Comparison of ENCODE assay signal across 28 cellular contexts in genomic region chr14:25052921-25053320, GRCh38. TPM values are rescaled to one million over a fixed set of nuclear protein-coding genes. Genes with fewer than 3 reads are reported as not detected.
DNase-seq lines count a peak whose midpoint lies in the region; ATAC-seq, FAIRE-seq and TF ChIP-seq lines count a peak whose summit lies in the region.
"Had no signal": no experiment of that assay in that cellular context is flagged by ENCODE, and none has a peak within 500 bp of the region (broad histone marks: within the 10 kb centered on the region; RNA-seq: fewer than 3 reads in every experiment).

No MANE protein-coding gene starts in this region.

- FAIRE-seq in H1 (lab: Jason Lieb, UNC) = peak; percentile 7
- FAIRE-seq: A204.1, GM12878, GM12892, GM18507 had no signal

- 0 out of 2 replicates have a peak, but pooled peaks cover 5% of the 10 kb centered on the region for H4K20me1 ChIP-seq in GM23338 (replicated peaks; ENCODE audit: insufficient read depth)
- H4K20me1 ChIP-seq in H1 (replicated peaks in 1 of 2; ENCODE audit: control insufficient read depth in 1 of 2, insufficient read depth in 2 of 2, low read length in 2 of 2) = no peaks in the 10 kb centered on the region
- H4K20me1 ChIP-seq: BLaER1 had no signal

- no peaks in the 10 kb centered on the region for H3F3A ChIP-seq in GM23338 (replicated peaks; ENCODE audit: low read depth)

- H3K36me3 ChIP-seq in GM23338 (ENCODE audit: insufficient read depth) (no peaks in the 10 kb centered on the region; the same call in 1 of the 2 replicates), H1 (ENCODE audit: control insufficient read depth in 2 of 4, insufficient read depth in 4 of 4, low read length in 3 of 4) (no peaks in the 10 kb centered on the region), transverse colon (no peaks in the 10 kb centered on the region), trophoblast cell (ENCODE audit: control insufficient read depth in 1 of 2, insufficient read depth in 2 of 2, low read length in 2 of 2) (no peaks in the 10 kb centered on the region), spleen (no peaks in the 10 kb centered on the region)
- H3K36me3 ChIP-seq: BE2C, BLaER1 had no signal

- no peak overlapping the region for H4K12ac ChIP-seq in trophoblast cell (ENCODE audit: low read depth, low read length)

- H3K27me3 Mint-ChIP-seq in GM23338 (ENCODE audit: insufficient read depth, low read depth, poor library complexity) = peaks cover 28% of the 10 kb centered on the region

- H3K23ac ChIP-seq in H1 (ENCODE audit: insufficient read length) (no peak overlapping the region), trophoblast cell (ENCODE audit: low read length) (no peak overlapping the region)

- no peak overlapping the region for H3K9ac ChIP-seq in H1 (replicated peaks in 1 of 4; ENCODE audit: extremely low read depth in 1 of 4, low read depth in 3 of 4, low read length in 3 of 4)
- no peak overlapping the region for H3K9ac ChIP-seq in trophoblast cell (ENCODE audit: low read length)
- H3K9ac ChIP-seq: BLaER1 had no signal

- H3K56ac ChIP-seq in H1 (replicated peaks; ENCODE audit: insufficient read length, low read depth, low read length) = no peak overlapping the region

- intact Hi-C loops in transverse colon (cut with DNase I; ENCODE audit: low total_unique reads) (no loop called here), right cardiac atrium (cut with DNase I) (no loop called here), spleen (cut with DNase I; ENCODE audit: low total_unique reads) (no loop called here)

- peaks cover 41% of the 10 kb centered on the region for H3K4me1 Mint-ChIP-seq in GM23338

- H3K79me1 ChIP-seq in H1 (ENCODE audit: low read depth, low read length) (no peaks in the 10 kb centered on the region), trophoblast cell (ENCODE audit: low read length) (no peaks in the 10 kb centered on the region)

- H3K9me2 ChIP-seq in GM23338 (ENCODE audit: insufficient read depth) = no peaks in the 10 kb centered on the region

- H2AFZ ChIP-seq in GM23338 (no peak overlapping the region), H1 (ENCODE audit: low read length) (no peak overlapping the region), trophoblast cell (ENCODE audit: insufficient read depth, low read length, poor library complexity) (no peak overlapping the region)

- H2BK5ac ChIP-seq in H1 (ENCODE audit: low read depth, low read length) (no peak overlapping the region), trophoblast cell (ENCODE audit: low read depth, low read length, poor library complexity) (no peak overlapping the region)

- no peaks in the 10 kb centered on the region; the same call in 2 of the 3 replicates for H3K36me3 Mint-ChIP-seq in GM23338 (ENCODE audit: low read depth)
- H3K36me3 Mint-ChIP-seq: CD4-positive, alpha-beta memory T cell; CD4-positive, CD25-positive, alpha-beta regulatory T cell; CD8-positive, alpha-beta memory T cell had no signal

- TF ChIP-seq CTCF in GM23338 (conservative IDR thresholded peaks at IDR 0.05; ENCODE audit: low read depth in 2 of 2) = no peak
- TF ChIP-seq CTCF in VCaP (conservative IDR thresholded peaks at IDR 0.05) = no peak
- no peak for TF ChIP-seq CTCF in H1 (IDR thresholded peaks at IDR 0.05; ENCODE audit: control extremely low read depth in 1 of 3, insufficient read depth in 1 of 3, low read depth in 1 of 3, low read length in 3 of 3)
- no peak for TF ChIP-seq CTCF in transverse colon (IDR thresholded peaks at IDR 0.05)
- TF ChIP-seq CTCF in spleen (IDR thresholded peaks at IDR 0.05 in 8 of 11, conservative IDR thresholded peaks at IDR 0.05 in 3 of 11) = no peak

- no peak overlapping the region for H3K4ac ChIP-seq in H1 (replicated peaks; ENCODE audit: insufficient read length, low read depth, low read length)
- no peak overlapping the region for H3K4ac ChIP-seq in trophoblast cell (ENCODE audit: low read depth, low read length)

- no peaks in the 10 kb centered on the region for H3K9me3 ChIP-seq in H1 (ENCODE audit: insufficient read depth in 2 of 2, low read depth in 1 of 2, low read length in 1 of 2)
- H3K9me3 ChIP-seq in transverse colon = no peaks in the 10 kb centered on the region
- H3K9me3 ChIP-seq in right cardiac atrium (ENCODE audit: control insufficient read depth, low read length) = no peaks in the 10 kb centered on the region
- peaks cover 3% of the 10 kb centered on the region for H3K9me3 ChIP-seq in trophoblast cell (ENCODE audit: insufficient read depth, low read depth, low read length)
- no peaks in the 10 kb centered on the region for H3K9me3 ChIP-seq in spleen
- H3K9me3 ChIP-seq: BE2C had no signal

- H3K79me2 ChIP-seq in GM23338 (replicated peaks; ENCODE audit: insufficient read depth) (0 out of 2 replicates have a peak, but pooled peaks cover 10% of the 10 kb centered on the region), H1 (ENCODE audit: control insufficient read depth in 1 of 2, insufficient read depth in 2 of 2, low read length in 2 of 2) (no peaks in the 10 kb centered on the region), trophoblast cell (ENCODE audit: control insufficient read depth, insufficient read depth, low read length, poor library complexity) (no peaks in the 10 kb centered on the region)

- peak overlapping the region; percentile 21 for H3K4me3 ChIP-seq in GM23338
- no peak overlapping the region for H3K4me3 ChIP-seq in H1 (ENCODE audit: extremely low read depth in 1 of 4, insufficient read depth in 2 of 4, low read depth in 3 of 4, low read length in 4 of 4)
- H3K4me3 ChIP-seq in transverse colon = no peak overlapping the region
- no peak overlapping the region for H3K4me3 ChIP-seq in right cardiac atrium (ENCODE audit: low read length)
- H3K4me3 ChIP-seq in trophoblast cell (ENCODE audit: low read depth, low read length) = no peak overlapping the region
- no peak overlapping the region for H3K4me3 ChIP-seq in spleen
- H3K4me3 ChIP-seq: BLaER1, GM12878 had no signal

- in situ Hi-C loops in transverse colon (cut with MboI; ENCODE audit: low pct_ligation_motif_present in 1 of 4, low pct_unique_long_range_greater_than_20kb in 1 of 4, low sequenced_read_pairs in 3 of 4) = no loop called here

- H3K4me2 ChIP-seq in GM23338 = peak overlapping the region; percentile 93
- H3K4me2 ChIP-seq in H1 (ENCODE audit: insufficient read depth in 1 of 2, low read depth in 2 of 2, low read length in 2 of 2) = no peak overlapping the region; a peak in 1 of 4 replicates
- no peak overlapping the region for H3K4me2 ChIP-seq in trophoblast cell (ENCODE audit: low read length)
- H3K4me2 ChIP-seq: BLaER1 had no signal

- TF ChIP-seq POLR2A in H1 (IDR thresholded peaks at IDR 0.05; ENCODE audit: control extremely low read depth in 1 of 2, low read depth in 2 of 2, low read length in 2 of 2) (no peak), transverse colon (IDR thresholded peaks at IDR 0.05) (no peak), spleen (IDR thresholded peaks at IDR 0.05) (no peak)

- H3K18ac ChIP-seq in H1 (ENCODE audit: extremely low read depth, low read length) (no peak overlapping the region), trophoblast cell (ENCODE audit: low read length) (no peak overlapping the region)

- H4K8ac ChIP-seq in H1 (ENCODE audit: extremely low read depth, insufficient read depth, low read length) = no peak overlapping the region
- H4K8ac ChIP-seq in trophoblast cell (ENCODE audit: low read depth, low read length) = no peak overlapping the region

- POLR2A ChIA-PET in H1 (lab: Charles Lee; ENCODE audit: partially characterized antibody) = no interaction called here

- CTCF ChIA-PET in H1 (lab: Charles Lee; ENCODE audit: partially characterized antibody) = interaction anchor here (0.6 to 2.4 kb wide), 3 partner anchors 18 to 247 kb away, joined by 3 to 8 read pairs (median 3); no protein-coding TSS in a partner anchor

- DNase-seq in GM23338 (ENCODE audit: low spot score) (no peak), H1 (ENCODE audit: low read depth in 1 of 2, low spot score in 2 of 2) (no peak), transverse colon (no peak), right cardiac atrium (no peak), trophoblast cell (no peak), spleen (no peak)
- DNase-seq: 8988T; ACHN; BE2C; C1 segment of cervical spinal cord; CD4-positive, alpha-beta memory T cell; CD4-positive, CD25-positive, alpha-beta regulatory T cell; CD8-positive, alpha-beta memory T cell; COR-L47; DMS 273 treated with DMSO at 0.1 percent for 48 hours; DMS153; DMS79; DND-41; EL; GDM1 had no signal

- no peak overlapping the region for H2BK12ac ChIP-seq in H1 (ENCODE audit: low read depth, low read length)
- no peak overlapping the region for H2BK12ac ChIP-seq in trophoblast cell (ENCODE audit: low read length)

- ATAC-seq in GM23338 (no peak), right cardiac atrium (no peak)
- ATAC-seq: GM12878 had no signal

- H3K27ac ChIP-seq in GM23338 (ENCODE audit: low read depth) (no peak overlapping the region), VCaP (peak overlapping the region; percentile 12; the same call in 1 of the 2 replicates), H1 (ENCODE audit: low read depth, low read length) (no peak overlapping the region), transverse colon (peak overlapping the region in 3 of 4 donors; percentile 0 to 13 (median 11)), right cardiac atrium (ENCODE audit: low read length) (no peak overlapping the region), trophoblast cell (ENCODE audit: low read depth, low read length) (no peak overlapping the region), spleen (no peak overlapping the region)
- H3K27ac ChIP-seq: BLaER1 had no signal

- no peak for TF ChIP-seq EP300 in H1 (IDR thresholded peaks at IDR 0.05; ENCODE audit: borderline replicate concordance in 1 of 2, low read depth in 2 of 2, low read length in 2 of 2)
- TF ChIP-seq EP300 in transverse colon (IDR thresholded peaks at IDR 0.05; ENCODE audit: low read depth) = no peak

- H4K91ac ChIP-seq in H1 (replicated peaks; ENCODE audit: insufficient read length, low read length) (no peak overlapping the region), trophoblast cell (ENCODE audit: low read depth, low read length) (no peak overlapping the region)

- peaks cover 38% of the 10 kb centered on the region for H3K27me3 ChIP-seq in GM23338 (ENCODE audit: insufficient read depth)
- H3K27me3 ChIP-seq in H1 (replicated peaks in 1 of 4; ENCODE audit: control insufficient read depth in 3 of 4, extremely low read depth in 1 of 4, insufficient read depth in 3 of 4, low read length in 3 of 4) = peaks cover 8 to 37% (median 30%) of the 10 kb centered on the region in 4 experiments
- H3K27me3 ChIP-seq in transverse colon = peaks cover 12% of the 10 kb centered on the region
- H3K27me3 ChIP-seq in right cardiac atrium (ENCODE audit: control insufficient read depth, insufficient read depth) = no peaks in the 10 kb centered on the region
- peaks cover 36% of the 10 kb centered on the region for H3K27me3 ChIP-seq in trophoblast cell (ENCODE audit: insufficient read depth, low read length)
- H3K27me3 ChIP-seq in spleen (replicated peaks in 1 of 7) = peaks cover 4 to 66% (median 46%) of the 10 kb centered on the region in 7 donors

- H3K14ac ChIP-seq in H1 (ENCODE audit: insufficient read length) = no peak overlapping the region
- no peak overlapping the region for H3K14ac ChIP-seq in trophoblast cell (ENCODE audit: low read length)

- H2BK20ac ChIP-seq in H1 (ENCODE audit: low read length) = no peak overlapping the region

- TF ChIP-seq RAD21 in H1 (IDR thresholded peaks at IDR 0.05 in 1 of 2, conservative IDR thresholded peaks at IDR 0.05 in 1 of 2; ENCODE audit: low read depth in 2 of 2, low read length in 2 of 2) = no peak

- peaks cover 14% of the 10 kb centered on the region for H3K23me2 ChIP-seq in H1 (ENCODE audit: low read depth, low read length)

- no peak overlapping the region for H4K5ac ChIP-seq in H1 (ENCODE audit: insufficient read length, low read depth, low read length)

- H2BK120ac ChIP-seq in H1 (replicated peaks; ENCODE audit: low read depth, low read length) (no peak overlapping the region), trophoblast cell (ENCODE audit: insufficient read depth, low read length, poor library complexity) (no peak overlapping the region)

- 75% methylated on average over 4 of the region's 4 CpGs; no CpG with 5 or more reads in 1 of the 2 experiments for WGBS in H1 (ENCODE audit: extremely low coverage in 1 of 2, insufficient coverage in 1 of 2, insufficient read length in 1 of 2, insufficient replicate concordance in 2 of 2, low coverage in 1 of 2, low lambda C conversion rate in 2 of 2, missing lambda C conversion rate in 1 of 2), 2 experiments
- 64 to 70% methylated on average over 4 of the region's 4 CpGs for WGBS in transverse colon (ENCODE audit: low coverage in 1 of 2), 2 donors
- WGBS in right cardiac atrium = 90% methylated on average over 4 of the region's 4 CpGs
- no CpG with 5 or more reads among the region's 4 CpGs for WGBS in trophoblast cell (ENCODE audit: extremely low coverage, insufficient coverage, insufficient read length)
- WGBS in spleen, 5 donors = 71 to 85% (median 80%) methylated on average over 4 of the region's 4 CpGs

- no peak overlapping the region for H3K4me3 Mint-ChIP-seq in GM23338
- H3K4me3 Mint-ChIP-seq: CD4-positive, alpha-beta memory T cell; CD4-positive, CD25-positive, alpha-beta regulatory T cell; CD8-positive, alpha-beta memory T cell had no signal

- no peak overlapping the region for H2AK5ac ChIP-seq in H1 (ENCODE audit: low read depth, low read length)
- H2AK5ac ChIP-seq in trophoblast cell (ENCODE audit: low read length) = no peak overlapping the region

- no peak overlapping the region for H2BK15ac ChIP-seq in H1 (ENCODE audit: low read length)

- H3K27ac Mint-ChIP-seq in GM23338 = no peak overlapping the region
- H3K27ac Mint-ChIP-seq: CD14-positive monocyte; CD4-positive, alpha-beta memory T cell; CD4-positive, CD25-positive, alpha-beta regulatory T cell; CD8-positive, alpha-beta memory T cell had no signal

- H3K4me1 ChIP-seq in GM23338 (ENCODE audit: insufficient read depth) (peaks cover 58% of the 10 kb centered on the region), H1 (replicated peaks in 1 of 4; ENCODE audit: control insufficient read depth in 3 of 4, insufficient read depth in 4 of 4, low read length in 3 of 4) (peaks cover 5 to 13% (median 9%) of the 10 kb centered on the region in 4 experiments; a peak in 5 of 7 replicates), transverse colon (peaks cover 4 to 38% (median 21%) of the 10 kb centered on the region in 4 donors), right cardiac atrium (ENCODE audit: control insufficient read depth, insufficient read depth, low read length) (peaks cover 2% of the 10 kb centered on the region), trophoblast cell (ENCODE audit: control insufficient read depth in 1 of 2, insufficient read depth in 2 of 2, low read length in 2 of 2) (peaks cover 5 to 8% of the 10 kb centered on the region in 2 experiments), spleen (peaks cover 7 to 25% (median 18%) of the 10 kb centered on the region in 6 donors)
- H3K4me1 ChIP-seq: BE2C, BLaER1 had no signal

- H3K9me3 Mint-ChIP-seq in GM23338 = no peaks in the 10 kb centered on the region; the same call in 2 of the 3 replicates
- H3K9me3 Mint-ChIP-seq: CD8-positive, alpha-beta memory T cell had no signal

RNA-seq across cellular contexts. Expression of gene STXBP6, which starts 3.0 kb away (rescaled TPM):
- 19.7 and 23.8 TPM in 2 replicates for total RNA-seq in GM23338 (2014; rRNA removed; shearing (Covaris generic))
- polyA plus RNA-seq in GM23338 (2016; fragmentation: Nextera tagmentation; extraction: Ambion mirVana) (29.0 TPM in 2 replicates), H1 (2011; rRNA removed) (6.0 and 9.4 TPM in 2 replicates), right cardiac atrium (26.5 TPM), spleen (1 to 10 TPM in 1 of 3 donors, under 1 TPM in 2; 0.76 to 1.4 (median 0.83) TPM)
- total RNA-seq in H1 (2021; fragmentation: NEBNext Ultra II Directional; extraction: Animal tissue kit (Norgen Biotek cat#: 25700)) = 18.1 and 19.3 TPM in 2 replicates
- polyA plus RNA-seq in H1 (2011; cell fraction: cytosol; rRNA removed) = 12.9 TPM
- polyA plus RNA-seq in H1 (2011; cell fraction: nucleus; rRNA removed) = 6.3 TPM
- 9.1 to 11.2 TPM (median 10.4 TPM) in 4 replicates for polyA plus RNA-seq in H1 (2012, experiment 1 of 2)
- 7.8 TPM for polyA plus RNA-seq in H1 (2012, experiment 2 of 2)
- polyA plus RNA-seq in H1 (2013, experiment 1 of 2) = 6.9 TPM
- 7.3 TPM for polyA plus RNA-seq in H1 (2013, experiment 2 of 2)
- 15.9 and 20.1 TPM in 2 replicates for polyA minus RNA-seq in H1 (2011; rRNA and poly(A)+ RNA removed)
- polyA minus RNA-seq in H1 (2011; cell fraction: cytosol; rRNA and poly(A)+ RNA removed) = 10.1 TPM
- 17.1 TPM for polyA minus RNA-seq in H1 (2011; cell fraction: nucleus; rRNA and poly(A)+ RNA removed)
- total RNA-seq in transverse colon (10 to 100 TPM in 2 of 4 donors, 1 to 10 TPM in 2; 7.1 to 16.8 (median 8.9) TPM), right cardiac atrium (10 to 100 TPM; 18.8 to 31.7 (median 30.7) TPM), spleen (1 to 10 TPM in 2 of 7 donors, under 1 TPM in 5; 0.77 to 1.3 (median 0.92) TPM)
- 1.5 and 1.8 TPM in 2 replicates for polyA plus RNA-seq in trophoblast cell (2013)
- total RNA-seq: CD4-positive, alpha-beta memory T cell; CD4-positive, CD25-positive, alpha-beta regulatory T cell; G401 had no signal
- polyA plus RNA-seq: CD4-positive, alpha-beta memory T cell; CD4-positive, CD25-positive, alpha-beta regulatory T cell; CD8-positive, alpha-beta memory T cell had no signal

Comparison
In these comparisons a context has a peak if more than half of its experiments do, and no peak if none do; other contexts are left out.
1. H3K27ac ChIP-seq: peak in VCaP (single experiment) and transverse colon (3 of 4); none in GM23338 (single experiment), H1 (single experiment), right cardiac atrium (single experiment), trophoblast cell (single experiment) and spleen (0 of 8).